9 cellular contexts compared by ENCODE assay signal in genomic region chr11:73321342-73322110, GRCh38. TPM values are rescaled to one million over a fixed set of nuclear protein-coding genes. Genes with fewer than 3 reads are reported as not detected.
DNase-seq lines count a peak whose midpoint lies in the region; ATAC-seq and TF ChIP-seq lines count a peak whose summit lies in the region.
"Had no signal": no experiment of that assay in that cellular context is flagged by ENCODE, and none has a peak within 500 bp of the region (broad histone marks: within the 10 kb centered on the region; RNA-seq: fewer than 3 reads in every experiment).

No MANE protein-coding gene starts in this region.

- H3F3A ChIP-seq in DOHH2 (ENCODE audit: control insufficient read depth, insufficient read depth), result no peaks in the 10 kb centered on the region

- WGBS in trophoblast cell (ENCODE audit: extremely low coverage, insufficient coverage, insufficient read length), result no CpG with 5 or more reads among the region's 11 CpGs

- H3K36me3 ChIP-seq in DOHH2 (ENCODE audit: control insufficient read depth, low read length), result no peaks in the 10 kb centered on the region
- H3K36me3 ChIP-seq in OCI-LY7 (ENCODE audit: insufficient read depth, low read length), result no peaks in the 10 kb centered on the region
- H3K36me3 ChIP-seq in trophoblast cell (ENCODE audit: control insufficient read depth in 1 of 2, insufficient read depth in 2 of 2, low read length in 2 of 2), result peaks cover 21 to 32% of the 10 kb centered on the region in 2 experiments

- H3K4ac ChIP-seq in trophoblast cell (ENCODE audit: low read depth, low read length), result peak overlapping the region; percentile 73

- no peaks in the 10 kb centered on the region for H4K20me1 ChIP-seq in DOHH2 (ENCODE audit: control insufficient read depth, insufficient read depth, low read depth, low read length)
- H4K20me1 ChIP-seq in OCI-LY7 (ENCODE audit: insufficient read depth, low read length), result no peaks in the 10 kb centered on the region

- H4K8ac ChIP-seq in trophoblast cell (ENCODE audit: low read depth, low read length), result no peak overlapping the region

- no peaks in the 10 kb centered on the region for H3K9me2 ChIP-seq in DOHH2 (replicated peaks; ENCODE audit: control insufficient read depth, low read length)
- H3K9me2 ChIP-seq in OCI-LY7 (ENCODE audit: insufficient read depth, low read length), result no peaks in the 10 kb centered on the region

- TF ChIP-seq CTCF in DOHH2 (IDR thresholded peaks at IDR 0.05; ENCODE audit: low read depth, low read length, poor library complexity, severe bottlenecking) (no peak), OCI-LY7 (conservative IDR thresholded peaks at IDR 0.05; ENCODE audit: low read length) (no peak), fibroblast of pulmonary artery (IDR thresholded peaks at IDR 0.05; ENCODE audit: low read length, missing control alignments) (no peak)

- H3K4me1 ChIP-seq in DOHH2 (ENCODE audit: control insufficient read depth, low read length) (peaks cover 33% of the 10 kb centered on the region), OCI-LY7 (ENCODE audit: insufficient read depth, low read length, poor library complexity, severe bottlenecking) (peaks cover 31% of the 10 kb centered on the region), trophoblast cell (ENCODE audit: control insufficient read depth in 1 of 2, insufficient read depth in 2 of 2, low read length in 2 of 2) (peaks cover 47 to 55% of the 10 kb centered on the region in 2 experiments)

- H3K18ac ChIP-seq in trophoblast cell (ENCODE audit: low read length), result peak overlapping the region; percentile 42

- peak overlapping the region; percentile 65 for H3K14ac ChIP-seq in trophoblast cell (ENCODE audit: low read length)

- BruUV-seq in OCI-LY7 (replicated peaks; lab: Mats Ljungman, UMichigan), result no TSS peak

- no peak overlapping the region for H3K9ac ChIP-seq in trophoblast cell (ENCODE audit: low read length)

- H3K23ac ChIP-seq in trophoblast cell (ENCODE audit: low read length), result no peak overlapping the region

- H3K4me2 ChIP-seq in DOHH2 (ENCODE audit: low read length), result peak overlapping the region; percentile 66
- peak overlapping the region; percentile 28 for H3K4me2 ChIP-seq in OCI-LY7 (ENCODE audit: low read length)
- H3K4me2 ChIP-seq in trophoblast cell (ENCODE audit: low read length), result no peak overlapping the region

- DNase-seq in OCI-LY7 (ENCODE audit: low spot score) (peak; percentile 35), fibroblast of pulmonary artery (ENCODE audit: low read depth) (peak; percentile 70), trophoblast cell (no peak), SHP77 treated with DMSO at 0.1 percent for 48 hours (lab: John Stamatoyannopoulos, UW) (no peak), SKM-1 (lab: John Stamatoyannopoulos, UW; ENCODE audit: unreplicated experiment) (no peak), COLO668 (lab: John Stamatoyannopoulos, UW; ENCODE audit: unreplicated experiment) (no peak)

- H3K27ac ChIP-seq in DOHH2 (ENCODE audit: low read depth, low read length) (no peak overlapping the region), OCI-LY7 (ENCODE audit: low read depth, low read length, poor library complexity, severe bottlenecking) (no peak overlapping the region), trophoblast cell (ENCODE audit: low read depth, low read length) (peak overlapping the region; percentile 23)

- H3K27me3 ChIP-seq in DOHH2 (ENCODE audit: control insufficient read depth, low read length) (no peaks in the 10 kb centered on the region), trophoblast cell (ENCODE audit: insufficient read depth, low read length) (no peaks in the 10 kb centered on the region)

- H2BK12ac ChIP-seq in trophoblast cell (ENCODE audit: low read length), result peak overlapping the region; percentile 38

- H3K79me2 ChIP-seq in DOHH2 (ENCODE audit: control insufficient read depth, low read length) (no peaks in the 10 kb centered on the region), OCI-LY7 (ENCODE audit: insufficient read depth, low read depth, low read length) (no peaks in the 10 kb centered on the region), trophoblast cell (ENCODE audit: control insufficient read depth, insufficient read depth, low read length, poor library complexity) (peaks cover 22% of the 10 kb centered on the region)

- peak overlapping the region; percentile 11 for H2BK5ac ChIP-seq in trophoblast cell (ENCODE audit: low read depth, low read length, poor library complexity)

- no peak overlapping the region for H4K12ac ChIP-seq in trophoblast cell (ENCODE audit: low read depth, low read length)

- H3K4me3 ChIP-seq in DOHH2 (ENCODE audit: low read length) (peak overlapping the region; percentile 41), OCI-LY7 (ENCODE audit: low read depth, low read length, poor library complexity, severe bottlenecking) (no peak overlapping the region), fibroblast of pulmonary artery (replicated peaks; ENCODE audit: low read depth, low read length) (no peak overlapping the region), trophoblast cell (ENCODE audit: low read depth, low read length) (no peak overlapping the region)

- ATAC-seq in GM21786 (IDR thresholded peaks at IDR 0.05; ENCODE audit: unreplicated experiment), result no peak

- H3K9me3 ChIP-seq in DOHH2 (ENCODE audit: control insufficient read depth, insufficient read depth, low read length) (no peaks in the 10 kb centered on the region), OCI-LY7 (ENCODE audit: low read length) (no peaks in the 10 kb centered on the region), trophoblast cell (ENCODE audit: insufficient read depth, low read depth, low read length) (no peaks in the 10 kb centered on the region)

- peak overlapping the region; percentile 4 for H4K91ac ChIP-seq in trophoblast cell (ENCODE audit: low read depth, low read length)

- peak overlapping the region; percentile 5 for H2BK120ac ChIP-seq in trophoblast cell (ENCODE audit: insufficient read depth, low read length, poor library complexity)

- POLR2A ChIA-PET in OCI-LY7 (lab: Charles Lee), result no interaction called here

- peak overlapping the region; percentile 52 for H2AFZ ChIP-seq in OCI-LY7 (ENCODE audit: low read length)
- H2AFZ ChIP-seq in trophoblast cell (ENCODE audit: insufficient read depth, low read length, poor library complexity), result peak overlapping the region; percentile 56

- H2AK5ac ChIP-seq in trophoblast cell (ENCODE audit: low read length), result peak overlapping the region; percentile 18

- CTCF ChIA-PET in OCI-LY7 (lab: Charles Lee; ENCODE audit: unreplicated experiment), result no interaction called here

- peaks cover 33% of the 10 kb centered on the region for H3K79me1 ChIP-seq in trophoblast cell (ENCODE audit: low read length)

- intact Hi-C loops in OCI-LY7 (cut with micrococcal nuclease; ENCODE audit: unreplicated experiment), result no loop called here

RNA-seq across cellular contexts. Expression of gene ARHGEF17, which starts 13.4 kb away (rescaled TPM):
- 0.19 and 0.21 TPM in 2 replicates for total RNA-seq in OCI-LY7 (2014; rRNA removed; shearing (Covaris generic))
- total RNA-seq in OCI-LY7 (2022), result 0.57 and 1.4 TPM in 2 replicates
- 31.0 and 31.5 TPM in 2 replicates for polyA plus RNA-seq in trophoblast cell (2013)

RNA-seq across cellular contexts. Expression of gene P2RY6, which starts 49.4 kb away (rescaled TPM):
- not detected in 2 replicates for total RNA-seq in OCI-LY7 (2014; rRNA removed; shearing (Covaris generic))
- total RNA-seq in OCI-LY7 (2022), result not detected in 2 replicates
- polyA plus RNA-seq in trophoblast cell (2013), result 45.7 and 47.8 TPM in 2 replicates
- total RNA-seq: activated CD8-positive, alpha-beta memory T cell treated with anti-CD3 and anti-CD28 coated beads for 36 hours had no signal

RNA-seq across cellular contexts. Expression of gene RELT, which starts 54.7 kb away (rescaled TPM):
- 16.6 and 21.5 TPM in 2 replicates for total RNA-seq in OCI-LY7 (2014; rRNA removed; shearing (Covaris generic))
- total RNA-seq in OCI-LY7 (2022), result 24.7 and 30.8 TPM in 2 replicates
- 24.5 and 27.6 TPM in 2 replicates for polyA plus RNA-seq in trophoblast cell (2013)

Comparison
In these comparisons a context has a peak if more than half of its experiments do, and no peak if none do; other contexts are left out.
1. DNase-seq: peak in OCI-LY7 (single experiment) and fibroblast of pulmonary artery (single experiment); none in trophoblast cell (0 of 2), SHP77 treated with DMSO at 0.1 percent for 48 hours (single experiment), SKM-1 (single experiment) and COLO668 (single experiment).